Comparison of ENCODE assay signal across 38 cellular contexts in genomic region chr12:93274937-93275336, GRCh38.
"Had no signal": no experiment of that assay in that cellular context is flagged by ENCODE, and none has a peak within 500 bp of the region (broad histone marks: within the 10 kb centered on the region; RNA-seq: fewer than 3 reads in every experiment).

No MANE protein-coding gene starts in this region.

- H3K27ac ChIP-seq: adrenal gland, body of pancreas, epithelial cell of prostate, esophagus squamous epithelium, gastroesophageal sphincter, WERI-Rb-1 had no signal

- DNase-seq: activated CD4-positive, alpha-beta memory T cell treated with anti-CD3 and anti-CD28 coated beads for 36 hours; activated CD4-positive, alpha-beta T cell treated with anti-CD3 and anti-CD28 coated beads for 36 hours; activated CD4-positive, alpha-beta T cell treated with anti-CD3 and anti-CD28 coated beads, Interleukin-2, amount 10 ng/mL, durations not matched to agents 24 days and 14 days; activated CD4-positive, CD25-positive, alpha-beta regulatory T cell; activated CD4-positive, CD25-positive, alpha-beta regulatory T cell treated with anti-CD3 and anti-CD28 coated beads, Interleukin-2, amount 50 U/mL, for 72 hours; activated CD8-positive, alpha-beta memory T cell treated with anti-CD3 and anti-CD28 coated beads, Interleukin-2, amount 10 ng/mL, durations not matched to agents 7 days and 5 days; activated CD8-positive, alpha-beta memory T cell treated with anti-CD3 and anti-CD28 coated beads, Interleukin-2, amount 50 U/mL, for 4 hours; activated CD8-positive, alpha-beta T cell treated with anti-CD3 and anti-CD28 coated beads, Interleukin-2, amount 10 ng/mL, durations not matched to agents 7 days and 5 days; activated effector memory CD4-positive, alpha-beta T cell treated with anti-CD3 and anti-CD28 coated beads, Interleukin-2, amount 50 U/mL, for 16 hours; activated naive CD4-positive, alpha-beta T cell treated with anti-CD3 and anti-CD28 coated beads for 36 hours; activated naive CD8-positive, alpha-beta T cell treated with anti-CD3 and anti-CD28 coated beads for 36 hours; activated naive CD8-positive, alpha-beta T cell treated with anti-CD3 and anti-CD28 coated beads, Interleukin-2, amount 50 U/mL, for 24 hours; activated T-cell treated with anti-CD3 and anti-CD28 coated beads, Interleukin-2, amount 50 U/mL, for 1 hour; activated T-cell treated with anti-CD3 and anti-CD28 coated beads, Interleukin-2, amount 50 U/mL, for 48 hours; adrenal gland; amygdala; aorta; body of pancreas; caudate nucleus; cortex of kidney; dermis blood vessel endothelial cell; effector CD4-positive, alpha-beta T cell; effector memory CD8-positive, alpha-beta T cell; esophagus squamous epithelium; foreskin melanocyte; T-helper 1 cell; T-helper 17 cell; T1000; WERI-Rb-1 had no signal

- ATAC-seq: activated CD4-positive, alpha-beta T cell treated with anti-CD3 and anti-CD28 coated beads for 36 hours; activated CD8-positive, alpha-beta memory T cell treated with anti-CD3 and anti-CD28 coated beads, Interleukin-2, amount 10 ng/mL, durations not matched to agents 7 days and 5 days; activated naive CD8-positive, alpha-beta T cell treated with anti-CD3 and anti-CD28 coated beads, Interleukin-2, amount 50 U/mL, for 24 hours; body of pancreas; effector memory CD8-positive, alpha-beta T cell; gastroesophageal sphincter; T-helper 17 cell had no signal

- H3K4me3 Mint-ChIP-seq: activated CD4-positive, alpha-beta memory T cell treated with anti-CD3 and anti-CD28 coated beads for 36 hours; activated CD4-positive, alpha-beta T cell treated with anti-CD3 and anti-CD28 coated beads for 36 hours; activated CD4-positive, alpha-beta T cell treated with anti-CD3 and anti-CD28 coated beads, Interleukin-2, amount 10 ng/mL, durations not matched to agents 24 days and 14 days; activated CD8-positive, alpha-beta memory T cell treated with anti-CD3 and anti-CD28 coated beads, Interleukin-2, amount 10 ng/mL, durations not matched to agents 7 days and 5 days; activated CD8-positive, alpha-beta T cell treated with anti-CD3 and anti-CD28 coated beads, Interleukin-2, amount 10 ng/mL, durations not matched to agents 7 days and 5 days; activated naive CD4-positive, alpha-beta T cell treated with anti-CD3 and anti-CD28 coated beads for 36 hours; activated naive CD4-positive, alpha-beta T cell treated with anti-CD3 and anti-CD28 coated beads, Interleukin-2, amount 50 U/mL, for 24 hours; activated naive CD8-positive, alpha-beta T cell treated with anti-CD3 and anti-CD28 coated beads for 36 hours; activated naive CD8-positive, alpha-beta T cell treated with anti-CD3 and anti-CD28 coated beads, Interleukin-2, amount 50 U/mL, for 24 hours; activated T-helper 1 cell treated with anti-CD3 and anti-CD28 coated beads, Interleukin-12 subunit alpha, Interleukin-12 subunit beta, Interleukin-2, Interleukin-4 antibody, amounts not matched to agents 30 ng/mL and 10 ng/mL and 1 ng/mL, durations not matched to agents 14 hours and 24 hours and 36 hours; effector memory CD8-positive, alpha-beta T cell; T-helper 17 cell; T-helper 2 cell treated with Interferon-gamma antibody and Interleukin-4, amounts not matched to agents 5 μg/mL and 100 μg/mL, for 36 hours had no signal

- H3K4me1 ChIP-seq: adrenal gland, body of pancreas, gastroesophageal sphincter had no signal

- H3K27me3 Mint-ChIP-seq: activated CD4-positive, alpha-beta memory T cell treated with anti-CD3 and anti-CD28 coated beads for 36 hours; activated CD4-positive, alpha-beta T cell treated with anti-CD3 and anti-CD28 coated beads for 36 hours; activated CD4-positive, alpha-beta T cell treated with anti-CD3 and anti-CD28 coated beads, Interleukin-2, amount 10 ng/mL, durations not matched to agents 24 days and 14 days; activated CD8-positive, alpha-beta memory T cell treated with anti-CD3 and anti-CD28 coated beads, Interleukin-2, amount 10 ng/mL, durations not matched to agents 7 days and 5 days; activated naive CD4-positive, alpha-beta T cell treated with anti-CD3 and anti-CD28 coated beads, Interleukin-2, amount 50 U/mL, for 24 hours; activated naive CD8-positive, alpha-beta T cell treated with anti-CD3 and anti-CD28 coated beads for 36 hours; activated naive CD8-positive, alpha-beta T cell treated with anti-CD3 and anti-CD28 coated beads, Interleukin-2, amount 50 U/mL, for 24 hours had no signal

- H3K9me3 ChIP-seq: adrenal gland, body of pancreas, esophagus squamous epithelium, gastroesophageal sphincter had no signal

- H3K27ac Mint-ChIP-seq: activated CD4-positive, alpha-beta memory T cell treated with anti-CD3 and anti-CD28 coated beads for 36 hours; activated CD4-positive, alpha-beta T cell treated with anti-CD3 and anti-CD28 coated beads for 36 hours; activated CD4-positive, alpha-beta T cell treated with anti-CD3 and anti-CD28 coated beads, Interleukin-2, amount 10 ng/mL, durations not matched to agents 24 days and 14 days; activated CD8-positive, alpha-beta memory T cell treated with anti-CD3 and anti-CD28 coated beads, Interleukin-2, amount 10 ng/mL, durations not matched to agents 7 days and 5 days; activated CD8-positive, alpha-beta T cell treated with anti-CD3 and anti-CD28 coated beads, Interleukin-2, amount 10 ng/mL, durations not matched to agents 7 days and 5 days; activated naive CD4-positive, alpha-beta T cell treated with anti-CD3 and anti-CD28 coated beads for 36 hours; activated naive CD4-positive, alpha-beta T cell treated with anti-CD3 and anti-CD28 coated beads, Interleukin-2, amount 50 U/mL, for 24 hours; activated naive CD8-positive, alpha-beta T cell treated with anti-CD3 and anti-CD28 coated beads for 36 hours; activated naive CD8-positive, alpha-beta T cell treated with anti-CD3 and anti-CD28 coated beads, Interleukin-2, amount 50 U/mL, for 24 hours; activated T-helper 1 cell treated with anti-CD3 and anti-CD28 coated beads, Interleukin-12 subunit alpha, Interleukin-12 subunit beta, Interleukin-2, Interleukin-4 antibody, amounts not matched to agents 30 ng/mL and 10 ng/mL and 1 ng/mL, durations not matched to agents 14 hours and 24 hours and 36 hours; activated T-helper 2 cell treated with anti-CD3 and anti-CD28 coated beads, Interferon-gamma antibody, Interleukin-2, Interleukin-4, amounts not matched to agents 10 μg/mL and 5 μg/mL and 100 μg/mL, durations not matched to agents 14 hours and 24 hours and 36 hours; effector memory CD8-positive, alpha-beta T cell; T-helper 17 cell; T-helper 2 cell treated with Interferon-gamma antibody and Interleukin-4, amounts not matched to agents 5 μg/mL and 100 μg/mL, for 36 hours had no signal

- H3K27me3 ChIP-seq: adrenal gland, body of pancreas, esophagus squamous epithelium, gastroesophageal sphincter had no signal

- H3K4me3 ChIP-seq: adrenal gland, body of pancreas, esophagus squamous epithelium, gastroesophageal sphincter had no signal

- H3K36me3 ChIP-seq: adrenal gland, esophagus squamous epithelium, gastroesophageal sphincter, WERI-Rb-1 had no signal

- FAIRE-seq: colon, endometrium, endothelial cell of umbilical vein had no signal

- H3K9me3 Mint-ChIP-seq: activated CD4-positive, alpha-beta T cell treated with anti-CD3 and anti-CD28 coated beads, Interleukin-2, amount 10 ng/mL, durations not matched to agents 24 days and 14 days; activated naive CD4-positive, alpha-beta T cell treated with anti-CD3 and anti-CD28 coated beads, Interleukin-2, amount 50 U/mL, for 24 hours; activated naive CD8-positive, alpha-beta T cell treated with anti-CD3 and anti-CD28 coated beads for 36 hours; activated naive CD8-positive, alpha-beta T cell treated with anti-CD3 and anti-CD28 coated beads, Interleukin-2, amount 50 U/mL, for 24 hours; activated T-helper 1 cell treated with anti-CD3 and anti-CD28 coated beads, Interleukin-12 subunit alpha, Interleukin-12 subunit beta, Interleukin-2, Interleukin-4 antibody, amounts not matched to agents 30 ng/mL and 10 ng/mL and 1 ng/mL, durations not matched to agents 14 hours and 24 hours and 36 hours; activated T-helper 2 cell treated with anti-CD3 and anti-CD28 coated beads, Interferon-gamma antibody, Interleukin-2, Interleukin-4, amounts not matched to agents 10 μg/mL and 5 μg/mL and 100 μg/mL, durations not matched to agents 14 hours and 24 hours and 36 hours; effector memory CD8-positive, alpha-beta T cell; T-helper 2 cell treated with Interferon-gamma antibody and Interleukin-4, amounts not matched to agents 5 μg/mL and 100 μg/mL, for 36 hours had no signal
